In the genomic region with DNA sequence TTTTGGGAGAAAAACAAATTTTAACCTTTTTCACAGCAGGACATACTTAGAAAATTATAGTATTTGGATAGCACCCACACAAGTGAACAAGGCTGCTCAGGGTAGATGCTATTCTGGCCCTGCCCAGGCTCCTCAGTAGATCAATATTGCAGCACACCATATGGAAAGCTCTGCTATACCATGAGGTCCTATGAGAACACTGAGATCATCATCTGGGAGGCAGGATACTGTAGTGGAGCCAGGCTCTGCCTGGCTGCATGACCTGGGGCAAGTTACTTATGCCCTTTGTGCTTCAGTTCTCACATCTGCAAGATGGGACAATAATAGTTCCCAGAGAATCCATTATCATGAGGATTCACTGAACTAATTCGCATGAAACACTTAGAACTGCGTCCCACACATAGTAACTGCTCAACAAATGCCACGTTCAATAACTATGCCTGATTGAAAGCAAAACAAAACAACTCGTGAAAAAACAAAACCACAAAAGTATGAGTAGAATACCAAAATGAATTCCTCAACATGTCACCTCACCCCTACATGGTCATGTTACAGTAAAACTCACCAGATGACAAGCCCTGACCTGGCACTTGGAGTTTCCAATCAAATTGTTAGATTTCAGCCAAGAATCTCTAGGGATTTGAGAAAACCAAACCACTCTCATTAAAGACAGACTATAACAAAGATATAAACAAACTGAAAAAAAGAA, we compare ENCODE assay signal across 14 cellular contexts. TPM values are rescaled to one million over a fixed set of nuclear protein-coding genes. Genes with fewer than 3 reads are reported as not detected.
DNase-seq lines count a peak whose midpoint lies in the region; ATAC-seq lines count a peak whose summit lies in the region.
"Had no signal": no experiment of that assay in that cellular context is flagged by ENCODE, and none has a peak within 500 bp of the region (broad histone marks: within the 10 kb centered on the region; RNA-seq: fewer than 3 reads in every experiment).

No MANE protein-coding gene starts in this region.

- CTCF ChIA-PET in activated CD4-positive, alpha-beta memory T cell treated with anti-CD3 and anti-CD28 coated beads for 36 hours (lab: Charles Lee), result no interaction called here
- CTCF ChIA-PET in activated CD4-positive, alpha-beta memory T cell treated with anti-CD3 and anti-CD28 coated beads, Interleukin-2, amount 10 ng/mL, durations not matched to agents 7 days and 5 days (lab: Charles Lee), result no interaction called here

- POLR2A ChIA-PET in activated CD4-positive, alpha-beta memory T cell treated with anti-CD3 and anti-CD28 coated beads for 36 hours (lab: Charles Lee), result no interaction called here
- POLR2A ChIA-PET in activated CD4-positive, alpha-beta memory T cell treated with anti-CD3 and anti-CD28 coated beads, Interleukin-2, amount 10 ng/mL, durations not matched to agents 7 days and 5 days (lab: Charles Lee), result no interaction called here

- no peaks in the 10 kb centered on the region for H3K27me3 ChIP-seq in SJSA1 (replicated peaks)

- ATAC-seq in GM21529 (IDR thresholded peaks at IDR 0.05; ENCODE audit: unreplicated experiment) (peak; percentile 61), memory B cell (ENCODE audit: low read depth) (no peak), Right ventricle myocardium inferior (no peak)
- ATAC-seq: stimulated activated memory B cell treated with anti-CD40 and anti-IgM and Interleukin-4, amounts not matched to agents 10 μg/mL and 1 μg/mL and 100 μg/mL, for 72 hours had no signal

- no peak overlapping the region for H3K4me3 ChIP-seq in SJSA1

- H3K4me1 ChIP-seq in SJSA1 (replicated peaks), result peaks cover 16% of the 10 kb centered on the region

- intact Hi-C loops in activated CD4-positive, alpha-beta memory T cell treated with anti-CD3 and anti-CD28 coated beads for 36 hours (cut with micrococcal nuclease), result loop anchor here (2.0 kb wide), 1 partner anchor 32 kb away; a partner anchor contains a TSS
- intact Hi-C loops in Right ventricle myocardium inferior (cut with DNase I), result no loop called here

- peaks cover 8% of the 10 kb centered on the region; the same call in 1 of the 2 replicates for H3K36me3 ChIP-seq in SJSA1

- no peaks in the 10 kb centered on the region for H3K9me3 Mint-ChIP-seq in activated CD4-positive, alpha-beta memory T cell treated with anti-CD3 and anti-CD28 coated beads for 36 hours
- no peaks in the 10 kb centered on the region for H3K9me3 Mint-ChIP-seq in activated CD4-positive, alpha-beta memory T cell treated with anti-CD3 and anti-CD28 coated beads, Interleukin-2, amount 10 ng/mL, durations not matched to agents 7 days and 5 days
- no peaks in the 10 kb centered on the region for H3K9me3 Mint-ChIP-seq in memory B cell
- H3K9me3 Mint-ChIP-seq: neural crest cell; stimulated activated memory B cell treated with anti-CD40 and anti-IgM and Interleukin-4, amounts not matched to agents 10 μg/mL and 1 μg/mL and 100 μg/mL, for 72 hours had no signal

- no peaks in the 10 kb centered on the region for H3K27me3 Mint-ChIP-seq in activated CD4-positive, alpha-beta memory T cell treated with anti-CD3 and anti-CD28 coated beads for 36 hours
- no peaks in the 10 kb centered on the region for H3K27me3 Mint-ChIP-seq in activated CD4-positive, alpha-beta memory T cell treated with anti-CD3 and anti-CD28 coated beads, Interleukin-2, amount 10 ng/mL, durations not matched to agents 7 days and 5 days
- H3K27me3 Mint-ChIP-seq in memory B cell, result no peaks in the 10 kb centered on the region
- H3K27me3 Mint-ChIP-seq: stimulated activated memory B cell treated with anti-CD40 and anti-IgM and Interleukin-4, amounts not matched to agents 10 μg/mL and 1 μg/mL and 100 μg/mL, for 72 hours had no signal

- H3K27ac ChIP-seq in SJSA1, result peak overlapping the region; percentile 26

- H3K4me1 Mint-ChIP-seq in activated CD4-positive, alpha-beta memory T cell treated with anti-CD3 and anti-CD28 coated beads for 36 hours (ENCODE audit: low read depth), result peaks cover 11% of the 10 kb centered on the region
- H3K4me1 Mint-ChIP-seq in activated CD4-positive, alpha-beta memory T cell treated with anti-CD3 and anti-CD28 coated beads, Interleukin-2, amount 10 ng/mL, durations not matched to agents 7 days and 5 days, result peaks cover 25% of the 10 kb centered on the region
- H3K4me1 Mint-ChIP-seq in memory B cell, result peaks cover 8% of the 10 kb centered on the region
- H3K4me1 Mint-ChIP-seq: neural crest cell had no signal

- no peak overlapping the region for H3K4me3 Mint-ChIP-seq in activated CD4-positive, alpha-beta memory T cell treated with anti-CD3 and anti-CD28 coated beads for 36 hours
- no peak overlapping the region for H3K4me3 Mint-ChIP-seq in activated CD4-positive, alpha-beta memory T cell treated with anti-CD3 and anti-CD28 coated beads, Interleukin-2, amount 10 ng/mL, durations not matched to agents 7 days and 5 days
- no peak overlapping the region for H3K4me3 Mint-ChIP-seq in memory B cell
- H3K4me3 Mint-ChIP-seq: neural crest cell; stimulated activated memory B cell treated with anti-CD40 and anti-IgM and Interleukin-4, amounts not matched to agents 10 μg/mL and 1 μg/mL and 100 μg/mL, for 72 hours had no signal

- peaks cover 7% of the 10 kb centered on the region for H3K36me3 Mint-ChIP-seq in activated CD4-positive, alpha-beta memory T cell treated with anti-CD3 and anti-CD28 coated beads for 36 hours
- H3K36me3 Mint-ChIP-seq in activated CD4-positive, alpha-beta memory T cell treated with anti-CD3 and anti-CD28 coated beads, Interleukin-2, amount 10 ng/mL, durations not matched to agents 7 days and 5 days (ENCODE audit: low read depth), result peaks cover 30% of the 10 kb centered on the region
- peaks cover 18% of the 10 kb centered on the region for H3K36me3 Mint-ChIP-seq in memory B cell

- DNase-seq in activated CD4-positive, alpha-beta memory T cell treated with anti-CD3 and anti-CD28 coated beads for 36 hours, result peak; percentile 11
- no peak for DNase-seq in activated CD4-positive, alpha-beta memory T cell treated with anti-CD3 and anti-CD28 coated beads, Interleukin-2, amount 10 ng/mL, durations not matched to agents 7 days and 5 days
- DNase-seq in SJSA1 (ENCODE audit: low read depth in 1 of 2, low spot score in 2 of 2) (peak in 1 of 2 experiments; percentile 45), memory B cell (ENCODE audit: low spot score in 2 of 2) (no peak), Kasumi-1 (lab: John Stamatoyannopoulos, UW) (no peak), Right ventricle myocardium inferior (ENCODE audit: missing footprints) (no peak), NCI-H510A (lab: John Stamatoyannopoulos, UW) (no peak)
- DNase-seq: activated CD8-positive, alpha-beta memory T cell treated with anti-CD3 and anti-CD28 coated beads, Interleukin-2, amount 50 U/mL, for 48 hours; erythroblast; kidney; NCI-H2081 had no signal

- H3K9me3 ChIP-seq in SJSA1 (replicated peaks), result no peaks in the 10 kb centered on the region

- H3K27ac Mint-ChIP-seq in activated CD4-positive, alpha-beta memory T cell treated with anti-CD3 and anti-CD28 coated beads for 36 hours, result no peak overlapping the region
- H3K27ac Mint-ChIP-seq in activated CD4-positive, alpha-beta memory T cell treated with anti-CD3 and anti-CD28 coated beads, Interleukin-2, amount 10 ng/mL, durations not matched to agents 7 days and 5 days, result no peak overlapping the region
- peak overlapping the region; percentile 19 for H3K27ac Mint-ChIP-seq in memory B cell
- H3K27ac Mint-ChIP-seq: stimulated activated memory B cell treated with anti-CD40 and anti-IgM and Interleukin-4, amounts not matched to agents 10 μg/mL and 1 μg/mL and 100 μg/mL, for 72 hours had no signal

RNA-seq across cellular contexts. Expression of a gene that starts 31.9 kb away (rescaled TPM):
- total RNA-seq in activated CD4-positive, alpha-beta memory T cell treated with anti-CD3 and anti-CD28 coated beads for 36 hours, result 1 to 10 TPM; 9.3 to 9.9 TPM
- 10 to 100 TPM; 10.5 to 11.1 TPM for total RNA-seq in activated CD4-positive, alpha-beta memory T cell treated with anti-CD3 and anti-CD28 coated beads, Interleukin-2, amount 10 ng/mL, durations not matched to agents 7 days and 5 days
- total RNA-seq in SJSA1 (2014; rRNA removed; shearing (Covaris generic)), result 50.1 and 72.9 TPM in 2 replicates
- total RNA-seq in Right ventricle myocardium inferior, result 11.9 TPM
